In genomic region chr9:128115187-128116103, GRCh38 we compare ENCODE assay signal across 13 cellular contexts. TPM values are rescaled to one million over a fixed set of nuclear protein-coding genes. Genes with fewer than 3 reads are reported as not detected.
A peak's percentile ranks its signal among the peaks of the same experiment; 100 is the strongest.
DNase-seq lines count a peak whose midpoint lies in the region; ATAC-seq and TF ChIP-seq lines count a peak whose summit lies in the region.
"Had no signal": no experiment of that assay in that cellular context is flagged by ENCODE, and none has a peak within 500 bp of the region (broad histone marks: within the 10 kb centered on the region; RNA-seq: fewer than 3 reads in every experiment).

No MANE protein-coding gene starts in this region.

- no peaks in the 10 kb centered on the region for H3K27me3 ChIP-seq in adrenal gland
- no peaks in the 10 kb centered on the region for H3K27me3 ChIP-seq in mucosa of rectum (ENCODE audit: control insufficient read depth in 2 of 2, insufficient read depth in 2 of 2, low read length in 2 of 2)
- no peaks in the 10 kb centered on the region for H3K27me3 ChIP-seq in neural progenitor cell
- H3K27me3 ChIP-seq: BLaER1 treated with 17β-estradiol and CSF1 and Interleukin-3, amounts not matched to agents 10 nM and 100 nM had no signal

- H4K20me1 ChIP-seq in neural progenitor cell (ENCODE audit: low read depth): no peaks in the 10 kb centered on the region

- peak overlapping the region; percentile 94 to 96 for H3K9ac ChIP-seq in mucosa of rectum (ENCODE audit: low read depth in 1 of 2, low read length in 2 of 2)
- H3K9ac ChIP-seq in neural progenitor cell: no peak overlapping the region

- intact Hi-C loops in CD14-positive monocyte (cut with micrococcal nuclease) (loop anchor here in 1 of 2 donors (5.0 kb wide), 1 partner anchor 173 kb away; no protein-coding TSS in a partner anchor), adrenal gland (cut with DNase I) (loop anchor here in 1 of 2 donors (2.0 kb wide), 1 partner anchor 171 kb away; no protein-coding TSS in a partner anchor)

- H3K27ac Mint-ChIP-seq in CD14-positive monocyte (peak overlapping the region; percentile 37 to 88 (median 66)), neural progenitor cell (no peak overlapping the region)

- TF ChIP-seq CTCF in CD14-positive monocyte (IDR thresholded peaks at IDR 0.05): no peak
- no peak for TF ChIP-seq CTCF in GM20000 (IDR thresholded peaks at IDR 0.05; ENCODE audit: extremely low read depth, missing control alignments)
- TF ChIP-seq CTCF in adrenal gland (IDR thresholded peaks at IDR 0.05): no peak
- TF ChIP-seq CTCF in neural progenitor cell (IDR thresholded peaks at IDR 0.05): no peak

- H3F3A ChIP-seq in neural progenitor cell (ENCODE audit: low read depth): peaks cover 7% of the 10 kb centered on the region

- H3K4me2 ChIP-seq in neural progenitor cell: no peak overlapping the region
- H3K4me2 ChIP-seq: PC-9 had no signal

- no peaks in the 10 kb centered on the region for H3K4me1 ChIP-seq in adrenal gland (replicated peaks in 1 of 2)
- H3K4me1 ChIP-seq in mucosa of rectum (ENCODE audit: control insufficient read depth in 2 of 2, insufficient read depth in 2 of 2, low read length in 2 of 2): peaks cover 26 to 55% of the 10 kb centered on the region in 2 donors
- peaks cover 4% of the 10 kb centered on the region for H3K4me1 ChIP-seq in neural progenitor cell

- no peaks in the 10 kb centered on the region for H3K9me3 ChIP-seq in adrenal gland (replicated peaks in 1 of 3)
- H3K9me3 ChIP-seq in mucosa of rectum (ENCODE audit: control insufficient read depth in 2 of 2, low read length in 2 of 2): no peaks in the 10 kb centered on the region
- no peaks in the 10 kb centered on the region for H3K9me3 ChIP-seq in neural progenitor cell (ENCODE audit: low read depth)
- H3K9me3 ChIP-seq: BLaER1 treated with 17β-estradiol and CSF1 and Interleukin-3, amounts not matched to agents 10 nM and 100 nM had no signal

- H2AFZ ChIP-seq in neural progenitor cell (replicated peaks): no peak overlapping the region
- H2AFZ ChIP-seq: PC-9 had no signal

- H3K4me3 Mint-ChIP-seq in CD14-positive monocyte: no peak overlapping the region
- H3K4me3 Mint-ChIP-seq in neural progenitor cell: no peak overlapping the region
- H3K4me3 Mint-ChIP-seq: nephron had no signal

- H3K27ac ChIP-seq in adrenal gland: no peak overlapping the region
- H3K27ac ChIP-seq in mucosa of rectum (ENCODE audit: low read depth in 2 of 2, low read length in 2 of 2): peak overlapping the region; percentile 98
- no peak overlapping the region for H3K27ac ChIP-seq in neural progenitor cell
- H3K27ac ChIP-seq: PC-9 had no signal

- 85 to 93% (median 92%) methylated on average over 12 to 26 of the region's 26 CpGs for WGBS in adrenal gland, 4 donors

- no peak overlapping the region for H3K4me3 ChIP-seq in adrenal gland
- peak overlapping the region; percentile 75 to 84 for H3K4me3 ChIP-seq in mucosa of rectum (ENCODE audit: low read length in 2 of 2)
- no peak overlapping the region for H3K4me3 ChIP-seq in neural progenitor cell
- H3K4me3 ChIP-seq: BLaER1 treated with 17β-estradiol and CSF1 and Interleukin-3, amounts not matched to agents 10 nM and 100 nM; PC-9 had no signal

- H3K36me3 ChIP-seq in adrenal gland (replicated peaks in 1 of 2) (peaks cover 0 to 2% of the 10 kb centered on the region in 2 donors), mucosa of rectum (ENCODE audit: control insufficient read depth in 2 of 2, insufficient read depth in 2 of 2, low read length in 2 of 2) (peaks cover 2 to 11% of the 10 kb centered on the region in 2 donors), neural progenitor cell (no peaks in the 10 kb centered on the region)

- H3K36me3 Mint-ChIP-seq in CD14-positive monocyte (peaks cover 11 to 24% of the 10 kb centered on the region in 2 donors), neural progenitor cell (peaks cover 9% of the 10 kb centered on the region)

- peak; percentile 67 for DNase-seq in CD14-positive monocyte (ENCODE audit: low spot score)
- peak; percentile 76 for DNase-seq in GM20000 (ENCODE audit: low spot score)
- DNase-seq in adrenal gland: peak in 4 of 7 donors; percentile 12 to 48 (median 22)
- no peak for DNase-seq in activated gamma-delta T cell treated with Interleukin-2 at 50 U/mL for 16 hours
- DNase-seq in neural progenitor cell (ENCODE audit: low spot score): no peak
- DNase-seq: PC-9 had no signal

- H3K4me1 Mint-ChIP-seq in CD14-positive monocyte: peaks cover 15% of the 10 kb centered on the region
- H3K4me1 Mint-ChIP-seq in neural progenitor cell: peaks cover 13% of the 10 kb centered on the region

- no peaks in the 10 kb centered on the region for H3K79me2 ChIP-seq in neural progenitor cell (ENCODE audit: low read depth)

- H3K27me3 Mint-ChIP-seq in CD14-positive monocyte (ENCODE audit: low read depth in 3 of 3) (peaks cover 2 to 6% (median 3%) of the 10 kb centered on the region in 3 donors), neural progenitor cell (ENCODE audit: insufficient read depth, low read depth) (peaks cover 4% of the 10 kb centered on the region)
- H3K27me3 Mint-ChIP-seq: brain had no signal

- TF ChIP-seq POLR2A in adrenal gland (IDR thresholded peaks at IDR 0.05): no peak

- H3K9me3 Mint-ChIP-seq in CD14-positive monocyte (peaks cover 0 to 2% (median 0%) of the 10 kb centered on the region in 7 donors), neural progenitor cell (no peaks in the 10 kb centered on the region)
- H3K9me3 Mint-ChIP-seq: nephron had no signal

- ATAC-seq in GM18519 (IDR thresholded peaks at IDR 0.05; ENCODE audit: low FRiP score, unreplicated experiment) (no peak), GM19035 (IDR thresholded peaks at IDR 0.05; ENCODE audit: unreplicated experiment) (no peak)

RNA-seq across cellular contexts. Expression of gene PTGES2, which starts 12.1 kb away (rescaled TPM):
- polyA plus RNA-seq in CD14-positive monocyte (10 to 100 TPM; 42.0 to 49.4 TPM), adrenal gland (100 to 1,000 TPM in 2 of 3 donors, 10 to 100 TPM in 1; 69.5 to 104 (median 101) TPM)
- total RNA-seq in adrenal gland (100 to 1,000 TPM in 4 of 8 donors, 10 to 100 TPM in 4; 82.5 to 147 (median 101) TPM), neural progenitor cell (ENCODE audit: low replicate concordance) (25.7 and 61.2 TPM in 2 replicates)

RNA-seq across cellular contexts. Expression of gene LCN2, which starts 33.8 kb away (rescaled TPM):
- polyA plus RNA-seq in CD14-positive monocyte (under 1 TPM in 1 of 2 donors, not detected in 1; 0.83 TPM), adrenal gland (1 to 10 TPM in 2 of 3 donors, under 1 TPM in 1; 0.37 to 1.9 (median 1.7) TPM)
- total RNA-seq in adrenal gland (10 to 100 TPM in 1 of 8 donors, 1 to 10 TPM in 4, not detected in 3; 1.0 to 48.2 (median 1.2) TPM), neural progenitor cell (ENCODE audit: low replicate concordance) (not detected in 2 replicates)
- total RNA-seq: fibroblast of villous mesenchyme had no signal

RNA-seq across cellular contexts. Expression of gene BBLN, which starts 44.6 kb away (rescaled TPM):
- polyA plus RNA-seq in CD14-positive monocyte (10 to 100 TPM; 51.5 to 54.5 TPM), adrenal gland (100 to 1,000 TPM in 2 of 3 donors, 1 to 10 TPM in 1; 5.5 to 924 (median 522) TPM)
- total RNA-seq in adrenal gland (1,000 to 10,000 TPM in 4 of 8 donors, 100 to 1,000 TPM in 4; 199 to 1,914 (median 666) TPM), neural progenitor cell (ENCODE audit: low replicate concordance) (69.4 and 228 TPM in 2 replicates)

RNA-seq across cellular contexts. Expression of gene SLC25A25, which starts 47.4 kb away (rescaled TPM):
- polyA plus RNA-seq in CD14-positive monocyte (1 to 10 TPM; 5.1 to 6.3 TPM), adrenal gland (10 to 100 TPM; 13.6 to 14.1 (median 13.9) TPM)
- total RNA-seq in adrenal gland (10 to 100 TPM; 11.4 to 60.6 (median 25.5) TPM), neural progenitor cell (ENCODE audit: low replicate concordance) (8.5 and 15.7 TPM in 2 replicates)

RNA-seq across cellular contexts. Expression of gene NAIF1, which starts 48.3 kb away (rescaled TPM):
- polyA plus RNA-seq in CD14-positive monocyte (1 to 10 TPM; 4.6 to 5.6 TPM), adrenal gland (10 to 100 TPM in 2 of 3 donors, 1 to 10 TPM in 1; 6.6 to 12.8 (median 10.8) TPM)
- total RNA-seq in adrenal gland (10 to 100 TPM in 6 of 8 donors, 1 to 10 TPM in 2; 8.0 to 20.7 (median 12.2) TPM), neural progenitor cell (ENCODE audit: low replicate concordance) (8.4 and 9.5 TPM in 2 replicates)

Comparison
In these comparisons a context has a peak if more than half of its experiments do, and no peak if none do; other contexts are left out.
1. DNase-seq: peak in CD14-positive monocyte (single experiment), GM20000 (single experiment) and adrenal gland (4 of 7); none in activated gamma-delta T cell treated with Interleukin-2 at 50 U/mL for 16 hours (single experiment) and neural progenitor cell (single experiment).
2. H3K27ac ChIP-seq: peak in mucosa of rectum (2 of 2); none in adrenal gland (0 of 5) and neural progenitor cell (single experiment).
3. H3K4me3 ChIP-seq: peak in mucosa of rectum (2 of 2); none in adrenal gland (0 of 4) and neural progenitor cell (single experiment).